ENCODE assay signal across 13 cellular contexts in genomic region chr6:149751239-149751638, GRCh38. TPM values are rescaled to one million over a fixed set of nuclear protein-coding genes. Genes with fewer than 3 reads are reported as not detected.
A peak's percentile ranks its signal among the peaks of the same experiment; 100 is the strongest.
DNase-seq lines count a peak whose midpoint lies in the region; ATAC-seq and TF ChIP-seq lines count a peak whose summit lies in the region.
"Had no signal": no experiment of that assay in that cellular context is flagged by ENCODE, and none has a peak within 500 bp of the region (broad histone marks: within the 10 kb centered on the region; RNA-seq: fewer than 3 reads in every experiment).

No MANE protein-coding gene starts in this region.

- in situ Hi-C loops in Panc1 (cut with HindIII; ENCODE audit: low pct_unique_long_range_greater_than_20kb, low sequenced_read_pairs), result no loop called here

- CTCF ChIA-PET in Panc1 (lab: Charles Lee), result no interaction called here

- no peaks in the 10 kb centered on the region for H3K9me3 Mint-ChIP-seq in activated T-cell treated with anti-CD3 and anti-CD28 coated beads, Interleukin-2, amount 50 U/mL, for 24 hours
- H3K9me3 Mint-ChIP-seq: nephron progenitor cell had no signal

- no peaks in the 10 kb centered on the region for H3K27me3 ChIP-seq in Panc1 (ENCODE audit: control insufficient read depth, insufficient read depth, low read length)
- no peaks in the 10 kb centered on the region for H3K27me3 ChIP-seq in dorsolateral prefrontal cortex
- no peaks in the 10 kb centered on the region for H3K27me3 ChIP-seq in skeletal muscle satellite cell (ENCODE audit: control insufficient read depth, insufficient read depth, low read length)
- H3K27me3 ChIP-seq: gastroesophageal sphincter had no signal

- DNase-seq in activated T-cell treated with anti-CD3 and anti-CD28 coated beads, Interleukin-2, amount 50 U/mL, for 24 hours, result no peak
- DNase-seq in activated T-cell treated with anti-CD3 and anti-CD28 coated beads for 4 hours (no peak), Panc1 (ENCODE audit: low read depth, low spot score) (no peak), dorsolateral prefrontal cortex (peak in 1 of 10 donors; percentile 28), HuH-7 (ENCODE audit: low spot score) (no peak), RPMI8226 (no peak)
- DNase-seq: amniotic stem cell, NCI-H510A treated with DMSO at 0.1 percent for 48 hours, nephron progenitor cell, T-helper 9 cell had no signal

- H3K27ac ChIP-seq in Panc1 (ENCODE audit: low read length) (peak overlapping the region; percentile 88), dorsolateral prefrontal cortex (peak overlapping the region in 2 of 59 donors; percentile 87 to 97)

- POLR2A ChIA-PET in Panc1 (lab: Charles Lee), result no interaction called here

- ATAC-seq in Panc1 (no peak), GM21381 (IDR thresholded peaks at IDR 0.05; ENCODE audit: unreplicated experiment) (no peak)
- ATAC-seq: gastroesophageal sphincter had no signal

- H3K9me3 ChIP-seq in Panc1 (ENCODE audit: control insufficient read depth, insufficient read depth, low read depth, low read length), result no peaks in the 10 kb centered on the region
- no peaks in the 10 kb centered on the region for H3K9me3 ChIP-seq in skeletal muscle satellite cell (replicated peaks; ENCODE audit: low read length)
- H3K9me3 ChIP-seq: gastroesophageal sphincter had no signal

- H3K36me3 Mint-ChIP-seq in activated T-cell treated with anti-CD3 and anti-CD28 coated beads, Interleukin-2, amount 50 U/mL, for 24 hours (ENCODE audit: low read depth), result peaks cover 35% of the 10 kb centered on the region

- H3K27ac Mint-ChIP-seq in activated T-cell treated with anti-CD3 and anti-CD28 coated beads, Interleukin-2, amount 50 U/mL, for 24 hours, result no peak overlapping the region
- H3K27ac Mint-ChIP-seq: nephron progenitor cell had no signal

- H3K4me2 ChIP-seq in skeletal muscle satellite cell (ENCODE audit: low read length), result peak overlapping the region; percentile 86

- TF ChIP-seq CTCF in Panc1 (IDR thresholded peaks at IDR 0.05) (no peak), dorsolateral prefrontal cortex (IDR thresholded peaks at IDR 0.05 in 54 of 56, conservative IDR thresholded peaks at IDR 0.05 in 2 of 56; ENCODE audit: low read depth in 1 of 56, partially characterized antibody in 56 of 56) (no peak)

- H3K36me3 ChIP-seq in Panc1 (ENCODE audit: control insufficient read depth, insufficient read depth, low read length) (peaks cover under 1% of the 10 kb centered on the region; the same call in 1 of the 2 replicates), skeletal muscle satellite cell (ENCODE audit: insufficient read depth, low read length) (peaks cover 4% of the 10 kb centered on the region)
- H3K36me3 ChIP-seq: gastroesophageal sphincter had no signal

- BruUV-seq in Panc1 (replicated peaks; lab: Mats Ljungman, UMichigan), result no TSS peak

- H3K4me1 Mint-ChIP-seq in activated T-cell treated with anti-CD3 and anti-CD28 coated beads, Interleukin-2, amount 50 U/mL, for 24 hours (ENCODE audit: low read depth), result peaks cover 51% of the 10 kb centered on the region

- H3K27me3 Mint-ChIP-seq in activated T-cell treated with anti-CD3 and anti-CD28 coated beads, Interleukin-2, amount 50 U/mL, for 24 hours, result no peaks in the 10 kb centered on the region

- peak overlapping the region; percentile 94 for H3K9ac ChIP-seq in skeletal muscle satellite cell (ENCODE audit: low read depth, low read length)

- H3K4me1 ChIP-seq in Panc1 (ENCODE audit: control insufficient read depth, insufficient read depth, low read length) (peaks cover 18% of the 10 kb centered on the region), skeletal muscle satellite cell (ENCODE audit: control insufficient read depth, insufficient read depth, low read length) (peaks cover 19% of the 10 kb centered on the region)

- H3K4me3 Mint-ChIP-seq in activated T-cell treated with anti-CD3 and anti-CD28 coated beads, Interleukin-2, amount 50 U/mL, for 24 hours, result peak overlapping the region; percentile 91

- H3K4me3 ChIP-seq in Panc1 (ENCODE audit: low read depth in 2 of 2, low read length in 2 of 2) (peak overlapping the region; percentile 91 to 99), dorsolateral prefrontal cortex (peak overlapping the region; percentile 8 to 100 (median 97)), skeletal muscle satellite cell (ENCODE audit: low read length) (peak overlapping the region; percentile 87)

- intact Hi-C loops in Panc1 (cut with micrococcal nuclease; ENCODE audit: unreplicated experiment), result no loop called here
- intact Hi-C loops in dorsolateral prefrontal cortex (cut with DNase I), result loop anchor here in 1 of 2 donors (10.0 kb wide), 1 partner anchor 64 kb away; no protein-coding TSS in a partner anchor

RNA-seq across cellular contexts. Expression of gene PCMT1, which starts 1.7 kb away (rescaled TPM):
- total RNA-seq in Panc1 (2021; ENCODE audit: unreplicated experiment) (118 TPM), dorsolateral prefrontal cortex (100 to 1,000 TPM in 116 of 120 experiments, 10 to 100 TPM in 4; 58.9 to 288 (median 217) TPM)
- polyA plus RNA-seq in Panc1 (2012; ENCODE audit: insufficient read length), result 115 TPM
- total RNA-seq in skeletal muscle satellite cell (2012; rRNA removed), result 197 and 209 TPM in 2 replicates

RNA-seq across cellular contexts. Expression of gene NUP43, which starts 4.9 kb away (rescaled TPM):
- total RNA-seq in Panc1 (2021; ENCODE audit: unreplicated experiment) (53.6 TPM), dorsolateral prefrontal cortex (10 to 100 TPM; 12.9 to 41.8 (median 23.7) TPM)
- 18.9 TPM for polyA plus RNA-seq in Panc1 (2012; ENCODE audit: insufficient read length)
- 34.0 and 36.7 TPM in 2 replicates for total RNA-seq in skeletal muscle satellite cell (2012; rRNA removed)

RNA-seq across cellular contexts. Expression of gene LATS1, which starts 33.3 kb away (rescaled TPM):
- total RNA-seq in Panc1 (2021; ENCODE audit: unreplicated experiment) (36.0 TPM), dorsolateral prefrontal cortex (10 to 100 TPM; 26.8 to 50.8 (median 36.9) TPM)
- polyA plus RNA-seq in Panc1 (2012; ENCODE audit: insufficient read length), result 15.9 TPM
- total RNA-seq in skeletal muscle satellite cell (2012; rRNA removed), result 15.2 and 15.5 TPM in 2 replicates
